Comparison of ENCODE assay signal across 22 cellular contexts in genomic region chr17:60158751-60159478, GRCh38. TPM values are rescaled to one million over a fixed set of nuclear protein-coding genes. Genes with fewer than 3 reads are reported as not detected.
DNase-seq lines count a peak whose midpoint lies in the region; ATAC-seq and TF ChIP-seq lines count a peak whose summit lies in the region.
"Had no signal": no experiment of that assay in that cellular context is flagged by ENCODE, and none has a peak within 500 bp of the region (broad histone marks: within the 10 kb centered on the region; RNA-seq: fewer than 3 reads in every experiment).

No MANE protein-coding gene starts in this region.

- ATAC-seq in activated naive CD8-positive, alpha-beta T cell treated with anti-CD3 and anti-CD28 coated beads, Interleukin-2, amount 50 U/mL, for 24 hours: no peak

- no peaks in the 10 kb centered on the region for H3K9me3 Mint-ChIP-seq in activated naive CD8-positive, alpha-beta T cell treated with anti-CD3 and anti-CD28 coated beads, Interleukin-2, amount 50 U/mL, for 24 hours
- H3K9me3 Mint-ChIP-seq: activated CD4-positive, alpha-beta T cell treated with anti-CD3 and anti-CD28 coated beads, Interleukin-2, amount 10 ng/mL, durations not matched to agents 24 days and 14 days; CD4-positive, alpha-beta memory T cell had no signal

- H3K4me1 ChIP-seq in right atrium auricular region: peaks cover 0 to 42% of the 10 kb centered on the region in 2 donors
- H3K4me1 ChIP-seq: ascending aorta, parathyroid adenoma had no signal

- no peaks in the 10 kb centered on the region for H3K36me3 Mint-ChIP-seq in activated naive CD8-positive, alpha-beta T cell treated with anti-CD3 and anti-CD28 coated beads, Interleukin-2, amount 50 U/mL, for 24 hours (ENCODE audit: low read depth)
- H3K36me3 Mint-ChIP-seq: CD4-positive, alpha-beta memory T cell had no signal

- intact Hi-C loops in cardiac septum (cut with DNase I): no loop called here

- H3K9me3 ChIP-seq in right atrium auricular region (no peaks in the 10 kb centered on the region), MG63 (no peaks in the 10 kb centered on the region)
- H3K9me3 ChIP-seq: ascending aorta, SJSA1 had no signal

- H3K27ac Mint-ChIP-seq in activated naive CD8-positive, alpha-beta T cell treated with anti-CD3 and anti-CD28 coated beads, Interleukin-2, amount 50 U/mL, for 24 hours: no peak overlapping the region
- H3K27ac Mint-ChIP-seq: activated CD4-positive, alpha-beta T cell treated with anti-CD3 and anti-CD28 coated beads, Interleukin-2, amount 10 ng/mL, durations not matched to agents 24 days and 14 days; CD4-positive, alpha-beta memory T cell had no signal

- H3K27me3 ChIP-seq in right atrium auricular region: no peaks in the 10 kb centered on the region
- no peaks in the 10 kb centered on the region for H3K27me3 ChIP-seq in MG63
- H3K27me3 ChIP-seq: ascending aorta had no signal

- H3K36me3 ChIP-seq in right atrium auricular region: no peaks in the 10 kb centered on the region
- H3K36me3 ChIP-seq in MG63: no peaks in the 10 kb centered on the region
- H3K36me3 ChIP-seq: ascending aorta, SJSA1 had no signal

- no peak overlapping the region for H3K4me3 ChIP-seq in right atrium auricular region
- H3K4me3 ChIP-seq in MG63: no peak overlapping the region
- H3K4me3 ChIP-seq in fibroblast of the aortic adventitia (ENCODE audit: low read depth, low read length): no peak overlapping the region
- H3K4me3 ChIP-seq: ascending aorta, SJSA1, skin epidermis had no signal

- DNase-seq in cardiac septum (ENCODE audit: low spot score): peak; percentile 27
- no peak for DNase-seq in right atrium auricular region (ENCODE audit: low spot score)
- peak; percentile 54 for DNase-seq in MG63
- DNase-seq in fibroblast of the aortic adventitia (ENCODE audit: low read depth): peak; percentile 45
- peak; percentile 58 for DNase-seq in retina
- no peak for DNase-seq in activated naive CD8-positive, alpha-beta T cell treated with anti-CD3 and anti-CD28 coated beads, Interleukin-2, amount 50 U/mL, for 24 hours
- DNase-seq in GM10266 (ENCODE audit: extremely low spot score): no peak
- no peak for DNase-seq in kidney tubule cell (ENCODE audit: low spot score)
- DNase-seq: ACHN; activated CD4-positive, alpha-beta T cell treated with anti-CD3 and anti-CD28 coated beads, Interleukin-2, amount 10 ng/mL, durations not matched to agents 24 days and 14 days; CD4-positive, alpha-beta memory T cell; DND-41; NCI-H1105; NCI-H526 treated with DMSO at 0.1 percent for 48 hours; stimulated activated CD4-positive, alpha-beta T cell treated with anti-CD3 and anti-CD28 coated beads, Interleukin-4, amount 100 ng/mL, for 1 hour; T-helper 9 cell had no signal

- H3K4me1 Mint-ChIP-seq in activated naive CD8-positive, alpha-beta T cell treated with anti-CD3 and anti-CD28 coated beads, Interleukin-2, amount 50 U/mL, for 24 hours: no peaks in the 10 kb centered on the region

- TF ChIP-seq CTCF in right atrium auricular region (IDR thresholded peaks at IDR 0.05) (no peak), fibroblast of the aortic adventitia (IDR thresholded peaks at IDR 0.05; ENCODE audit: insufficient read depth, low read length) (no peak), GM10266 (IDR thresholded peaks at IDR 0.05; ENCODE audit: control insufficient read depth, insufficient read depth, low read depth, missing control alignments) (no peak)

- no peak overlapping the region for H3K27ac ChIP-seq in right atrium auricular region
- H3K27ac ChIP-seq: ascending aorta, parathyroid adenoma, SJSA1, skin epidermis had no signal

- no peak overlapping the region for H3K4me3 Mint-ChIP-seq in activated naive CD8-positive, alpha-beta T cell treated with anti-CD3 and anti-CD28 coated beads, Interleukin-2, amount 50 U/mL, for 24 hours
- H3K4me3 Mint-ChIP-seq: activated CD4-positive, alpha-beta T cell treated with anti-CD3 and anti-CD28 coated beads, Interleukin-2, amount 10 ng/mL, durations not matched to agents 24 days and 14 days; CD4-positive, alpha-beta memory T cell had no signal

- H3K27me3 Mint-ChIP-seq in activated naive CD8-positive, alpha-beta T cell treated with anti-CD3 and anti-CD28 coated beads, Interleukin-2, amount 50 U/mL, for 24 hours: peaks cover 26% of the 10 kb centered on the region

RNA-seq across cellular contexts. Expression of gene CA4, which starts 9.1 kb away (rescaled TPM):
- total RNA-seq in cardiac septum (3.7 TPM), right atrium auricular region (1 to 10 TPM; 1.7 to 4.0 TPM), fibroblast of the aortic adventitia (ENCODE audit: low replicate concordance) (not detected in 2 replicates)
- 1.9 TPM in 1 of 2 replicates, not detected in the other for total RNA-seq in MG63 (2014; rRNA removed; shearing (Covaris generic); ENCODE audit: low replicate concordance)
- total RNA-seq: activated CD4-positive, alpha-beta T cell treated with anti-CD3 and anti-CD28 coated beads, Interleukin-2, amount 10 ng/mL, durations not matched to agents 24 days and 14 days; CD4-positive, alpha-beta memory T cell; fibroblast of villous mesenchyme; H4; SJSA1 had no signal

Comparison
In these comparisons a context has a peak if more than half of its experiments do, and no peak if none do; other contexts are left out.
1. DNase-seq: peak in cardiac septum (single experiment), MG63 (single experiment), fibroblast of the aortic adventitia (single experiment) and retina (single experiment); none in right atrium auricular region (single experiment), activated naive CD8-positive, alpha-beta T cell treated with anti-CD3 and anti-CD28 coated beads, Interleukin-2, amount 50 U/mL, for 24 hours (single experiment), GM10266 (single experiment) and kidney tubule cell (single experiment).